In the genomic region with DNA sequence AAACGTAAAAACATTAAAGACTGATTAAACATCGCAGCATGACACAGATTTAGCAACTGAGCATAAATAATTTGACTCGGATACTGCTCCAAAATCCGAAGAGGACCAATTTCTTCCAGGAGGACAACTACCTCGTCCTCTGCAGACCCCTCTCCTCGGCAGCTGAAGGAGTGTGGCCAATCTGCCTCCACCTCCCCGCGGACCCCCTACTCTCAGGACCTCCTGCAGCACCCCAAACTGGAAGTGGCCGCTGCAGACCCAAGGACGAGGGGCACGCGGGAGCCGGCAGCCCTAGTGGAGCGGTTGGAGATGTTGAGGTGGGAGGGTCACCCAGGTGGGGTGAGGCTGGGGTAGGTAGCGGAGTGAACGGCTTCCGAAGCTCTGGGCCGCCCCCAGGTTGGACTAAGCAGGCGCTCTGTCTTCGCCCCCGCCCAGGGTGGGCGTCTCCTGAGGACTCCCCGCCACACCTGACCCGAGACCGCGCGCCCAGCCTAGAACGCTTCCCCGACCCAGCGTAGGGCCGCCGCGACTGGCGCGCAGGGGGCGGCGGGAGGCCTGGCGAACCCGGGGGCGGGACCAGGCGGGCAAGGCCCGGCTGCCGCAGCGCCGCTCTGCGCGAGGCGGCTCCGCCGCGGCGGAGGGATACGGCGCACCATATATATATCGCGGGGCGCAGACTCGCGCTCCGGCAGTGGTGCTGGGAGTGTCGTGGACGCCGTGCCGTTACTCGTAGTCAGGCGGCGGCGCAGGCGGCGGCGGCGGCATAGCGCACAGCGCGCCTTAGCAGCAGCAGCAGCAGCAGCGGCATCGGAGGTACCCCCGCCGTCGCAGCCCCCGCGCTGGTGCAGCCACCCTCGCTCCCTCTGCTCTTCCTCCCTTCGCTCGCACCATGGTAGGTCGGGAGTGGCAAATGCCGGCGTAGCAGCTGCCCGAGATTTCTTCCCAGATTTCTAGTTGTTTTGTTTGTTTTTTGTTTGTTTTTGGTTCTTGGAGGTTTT, we compare ENCODE assay signal across 1 cellular context.
TF ChIP-seq lines count a peak whose summit lies in the region.

A gene (plus strand): TSS at position 688 of the 998 bp plus-strand sequence. CDS start 202 bp downstream, at position 890.

TF ChIP-seq in Ishikawa, 13 proteins besides CTCF, POLR2A, EP300 and RAD21 (continued from another document):
- TF ChIP-seq, protein P1, sequence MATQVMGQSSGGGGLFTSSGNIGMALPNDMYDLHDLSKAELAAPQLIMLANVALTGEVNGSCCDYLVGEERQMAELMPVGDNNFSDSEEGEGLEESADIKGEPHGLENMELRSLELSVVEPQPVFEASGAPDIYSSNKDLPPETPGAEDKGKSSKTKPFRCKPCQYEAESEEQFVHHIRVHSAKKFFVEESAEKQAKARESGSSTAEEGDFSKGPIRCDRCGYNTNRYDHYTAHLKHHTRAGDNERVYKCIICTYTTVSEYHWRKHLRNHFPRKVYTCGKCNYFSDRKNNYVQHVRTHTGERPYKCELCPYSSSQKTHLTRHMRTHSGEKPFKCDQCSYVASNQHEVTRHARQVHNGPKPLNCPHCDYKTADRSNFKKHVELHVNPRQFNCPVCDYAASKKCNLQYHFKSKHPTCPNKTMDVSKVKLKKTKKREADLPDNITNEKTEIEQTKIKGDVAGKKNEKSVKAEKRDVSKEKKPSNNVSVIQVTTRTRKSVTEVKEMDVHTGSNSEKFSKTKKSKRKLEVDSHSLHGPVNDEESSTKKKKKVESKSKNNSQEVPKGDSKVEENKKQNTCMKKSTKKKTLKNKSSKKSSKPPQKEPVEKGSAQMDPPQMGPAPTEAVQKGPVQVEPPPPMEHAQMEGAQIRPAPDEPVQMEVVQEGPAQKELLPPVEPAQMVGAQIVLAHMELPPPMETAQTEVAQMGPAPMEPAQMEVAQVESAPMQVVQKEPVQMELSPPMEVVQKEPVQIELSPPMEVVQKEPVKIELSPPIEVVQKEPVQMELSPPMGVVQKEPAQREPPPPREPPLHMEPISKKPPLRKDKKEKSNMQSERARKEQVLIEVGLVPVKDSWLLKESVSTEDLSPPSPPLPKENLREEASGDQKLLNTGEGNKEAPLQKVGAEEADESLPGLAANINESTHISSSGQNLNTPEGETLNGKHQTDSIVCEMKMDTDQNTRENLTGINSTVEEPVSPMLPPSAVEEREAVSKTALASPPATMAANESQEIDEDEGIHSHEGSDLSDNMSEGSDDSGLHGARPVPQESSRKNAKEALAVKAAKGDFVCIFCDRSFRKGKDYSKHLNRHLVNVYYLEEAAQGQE (IDR thresholded peaks at IDR 0.05; ENCODE audit: low read depth) = no peak
- TF ChIP-seq ZBTB7A (IDR thresholded peaks at IDR 0.05; ENCODE audit: low read depth) (no peak; the same call in 1 of the 2 replicates), TCF12 (IDR thresholded peaks at IDR 0.05; ENCODE audit: low read depth) (peak; percentile 79), NFIC (IDR thresholded peaks at IDR 0.05) (peak; percentile 54)
- TF ChIP-seq, protein P2, sequence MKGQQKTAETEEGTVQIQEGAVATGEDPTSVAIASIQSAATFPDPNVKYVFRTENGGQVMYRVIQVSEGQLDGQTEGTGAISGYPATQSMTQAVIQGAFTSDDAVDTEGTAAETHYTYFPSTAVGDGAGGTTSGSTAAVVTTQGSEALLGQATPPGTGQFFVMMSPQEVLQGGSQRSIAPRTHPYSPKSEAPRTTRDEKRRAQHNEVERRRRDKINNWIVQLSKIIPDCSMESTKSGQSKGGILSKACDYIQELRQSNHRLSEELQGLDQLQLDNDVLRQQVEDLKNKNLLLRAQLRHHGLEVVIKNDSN (IDR thresholded peaks at IDR 0.05) = no peak; the same call in 1 of the 2 replicates
- TF ChIP-seq, protein P3, sequence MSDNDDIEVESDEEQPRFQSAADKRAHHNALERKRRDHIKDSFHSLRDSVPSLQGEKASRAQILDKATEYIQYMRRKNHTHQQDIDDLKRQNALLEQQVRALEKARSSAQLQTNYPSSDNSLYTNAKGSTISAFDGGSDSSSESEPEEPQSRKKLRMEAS (IDR thresholded peaks at IDR 0.05) = peak; percentile 49; the same call in 1 of the 2 replicates
